8 cellular contexts compared by ENCODE assay signal in genomic region chr2:223563462-223563861, GRCh38. TPM values are rescaled to one million over a fixed set of nuclear protein-coding genes. Genes with fewer than 3 reads are reported as not detected.
DNase-seq lines count a peak whose midpoint lies in the region; ATAC-seq, FAIRE-seq and TF ChIP-seq lines count a peak whose summit lies in the region.

No MANE protein-coding gene starts in this region.

- H3K4me1 Mint-ChIP-seq in astrocyte (ENCODE audit: low read depth, unreplicated experiment) (peaks cover 19% of the 10 kb centered on the region), natural killer cell (no peaks in the 10 kb centered on the region)

- ATAC-seq in left lung (peak; percentile 21), GM21529 (IDR thresholded peaks at IDR 0.05; ENCODE audit: unreplicated experiment) (no peak), natural killer cell (no peak)

- H3K4me1 ChIP-seq in astrocyte (ENCODE audit: insufficient read depth, low read length) (peaks cover 14% of the 10 kb centered on the region), left lung (no peaks in the 10 kb centered on the region), prostate gland (replicated peaks) (no peaks in the 10 kb centered on the region)

- H3K4me3 Mint-ChIP-seq in astrocyte (ENCODE audit: unreplicated experiment): no peak overlapping the region
- H3K4me3 Mint-ChIP-seq in natural killer cell: no peak overlapping the region

- intact Hi-C loops in left lung (cut with DNase I): no loop called here
- intact Hi-C loops in natural killer cell (cut with micrococcal nuclease): no loop called here
- intact Hi-C loops in prostate gland (cut with DNase I): no loop called here

- no peaks in the 10 kb centered on the region for H3K27me3 Mint-ChIP-seq in astrocyte (ENCODE audit: low read depth, unreplicated experiment)
- peaks cover 0 to 6% of the 10 kb centered on the region in 2 donors for H3K27me3 Mint-ChIP-seq in natural killer cell (ENCODE audit: low read depth in 2 of 2)

- H3K36me3 ChIP-seq in astrocyte (ENCODE audit: insufficient read depth, low read length): no peaks in the 10 kb centered on the region
- no peaks in the 10 kb centered on the region for H3K36me3 ChIP-seq in left lung
- H3K36me3 ChIP-seq in prostate gland: no peaks in the 10 kb centered on the region

- H3K27me3 ChIP-seq in astrocyte (ENCODE audit: insufficient read depth, low read length) (no peaks in the 10 kb centered on the region), left lung (no peaks in the 10 kb centered on the region), prostate gland (replicated peaks; ENCODE audit: insufficient read depth) (no peaks in the 10 kb centered on the region)

- H3K27ac Mint-ChIP-seq in astrocyte (ENCODE audit: unreplicated experiment) (peak overlapping the region; percentile 68), natural killer cell (no peak overlapping the region)

- no peak for TF ChIP-seq CTCF in astrocyte (IDR thresholded peaks at IDR 0.05; ENCODE audit: insufficient read depth, low read depth, low read length)
- TF ChIP-seq CTCF in left lung (IDR thresholded peaks at IDR 0.05): no peak
- TF ChIP-seq CTCF in natural killer cell (IDR thresholded peaks at IDR 0.05): no peak
- no peak for TF ChIP-seq CTCF in prostate gland (IDR thresholded peaks at IDR 0.05)

- peak overlapping the region; percentile 70 for H3K9ac ChIP-seq in astrocyte (ENCODE audit: low read length)

- no peaks in the 10 kb centered on the region for H4K20me1 ChIP-seq in astrocyte (ENCODE audit: insufficient read depth, low read length)

- H3K36me3 Mint-ChIP-seq in astrocyte (ENCODE audit: low read depth, unreplicated experiment) (no peaks in the 10 kb centered on the region), natural killer cell (no peaks in the 10 kb centered on the region)

- peak; percentile 13 for FAIRE-seq in astrocyte (lab: Jason Lieb, UNC)

- H3K27ac ChIP-seq in astrocyte (ENCODE audit: low read depth, low read length): peak overlapping the region; percentile 67
- no peak overlapping the region for H3K27ac ChIP-seq in left lung
- no peak overlapping the region for H3K27ac ChIP-seq in prostate gland

- no peaks in the 10 kb centered on the region for H3K9me3 ChIP-seq in astrocyte (ENCODE audit: insufficient read depth, low read depth, low read length)
- no peaks in the 10 kb centered on the region for H3K9me3 ChIP-seq in left lung
- H3K9me3 ChIP-seq in prostate gland: no peaks in the 10 kb centered on the region

- peak; percentile 76 for DNase-seq in DMS153 treated with DMSO at 0.1 percent for 48 hours (lab: John Stamatoyannopoulos, UW; ENCODE audit: unreplicated experiment)
- peak; percentile 91 for DNase-seq in NCI-H146 (lab: John Stamatoyannopoulos, UW)
- DNase-seq in astrocyte (ENCODE audit: low read depth): peak; percentile 83
- DNase-seq in left lung: no peak
- DNase-seq in natural killer cell: no peak
- DNase-seq in cerebellar cortex (ENCODE audit: low spot score): no peak
- no peak for DNase-seq in prostate gland (ENCODE audit: low spot score)

- H3K79me2 ChIP-seq in astrocyte (ENCODE audit: insufficient read depth, low read length): no peaks in the 10 kb centered on the region

- H2AFZ ChIP-seq in astrocyte (ENCODE audit: low read depth, low read length): no peak overlapping the region

- H3K4me3 ChIP-seq in astrocyte (ENCODE audit: insufficient read depth, low read depth, low read length) (no peak overlapping the region), left lung (no peak overlapping the region), prostate gland (no peak overlapping the region)

- H3K9me3 Mint-ChIP-seq in astrocyte (ENCODE audit: unreplicated experiment) (peaks cover 3% of the 10 kb centered on the region), natural killer cell (peaks cover 0 to 3% of the 10 kb centered on the region in 2 donors)

- no peak for TF ChIP-seq POLR2A in prostate gland (IDR thresholded peaks at IDR 0.05)

- peak overlapping the region; percentile 75 for H3K4me2 ChIP-seq in astrocyte (ENCODE audit: low read length)

RNA-seq across cellular contexts. Expression of gene SCG2, which starts 38.7 kb away (rescaled TPM):
- total RNA-seq in astrocyte (5.6 and 6.9 TPM in 2 replicates), left lung (1 to 10 TPM in 1 of 2 donors, under 1 TPM in 1; 0.71 to 3.8 TPM), natural killer cell (under 1 TPM in 1 of 3 donors, not detected in 2; 0.13 TPM), prostate gland (1 to 10 TPM; 1.0 to 5.4 TPM)

Comparison
In these comparisons a context has a peak if more than half of its experiments do, and no peak if none do; other contexts are left out.
1. DNase-seq: peak in DMS153 treated with DMSO at 0.1 percent for 48 hours (single experiment), NCI-H146 (single experiment) and astrocyte (single experiment); none in left lung (0 of 2), natural killer cell (single experiment), cerebellar cortex (single experiment) and prostate gland (single experiment).